8 cellular contexts compared by ENCODE assay signal in genomic region chr2:180979086-180979934, GRCh38. TPM values are rescaled to one million over a fixed set of nuclear protein-coding genes. Genes with fewer than 3 reads are reported as not detected.
DNase-seq lines count a peak whose midpoint lies in the region; ATAC-seq and TF ChIP-seq lines count a peak whose summit lies in the region.

No MANE protein-coding gene starts in this region.

- peak overlapping the region; percentile 21 for H3K27ac Mint-ChIP-seq in activated CD8-positive, alpha-beta T cell treated with anti-CD3 and anti-CD28 coated beads, Interleukin-2, amount 10 ng/mL, durations not matched to agents 7 days and 5 days

- ATAC-seq in heart left ventricle (no peak), right cardiac atrium (no peak), GM19452 (IDR thresholded peaks at IDR 0.05; ENCODE audit: unreplicated experiment) (no peak), HG03095 (IDR thresholded peaks at IDR 0.05; ENCODE audit: unreplicated experiment) (no peak)
- ATAC-seq in activated CD8-positive, alpha-beta T cell treated with anti-CD3 and anti-CD28 coated beads, Interleukin-2, amount 10 ng/mL, durations not matched to agents 7 days and 5 days, result no peak

- peak overlapping the region; percentile 70 to 91 (median 89) for H3K27ac ChIP-seq in heart left ventricle
- H3K27ac ChIP-seq in right cardiac atrium (ENCODE audit: low read length), result peak overlapping the region; percentile 86

- H3K4me1 Mint-ChIP-seq in activated CD8-positive, alpha-beta T cell treated with anti-CD3 and anti-CD28 coated beads, Interleukin-2, amount 10 ng/mL, durations not matched to agents 7 days and 5 days (ENCODE audit: low read depth), result peaks cover 37% of the 10 kb centered on the region

- TF ChIP-seq CTCF in heart left ventricle (IDR thresholded peaks at IDR 0.05), result no peak

- peaks cover 16% of the 10 kb centered on the region for H3K36me3 Mint-ChIP-seq in activated CD8-positive, alpha-beta T cell treated with anti-CD3 and anti-CD28 coated beads, Interleukin-2, amount 10 ng/mL, durations not matched to agents 7 days and 5 days (ENCODE audit: low read depth)

- no peaks in the 10 kb centered on the region for H3K9me3 ChIP-seq in heart left ventricle
- H3K9me3 ChIP-seq in right cardiac atrium (ENCODE audit: control insufficient read depth, low read length), result no peaks in the 10 kb centered on the region

- H3K36me3 ChIP-seq in heart left ventricle, result peaks cover 0 to 8% (median 0%) of the 10 kb centered on the region in 9 donors

- intact Hi-C loops in heart left ventricle (cut with DNase I) (no loop called here), cardiac septum (cut with DNase I) (no loop called here), right cardiac atrium (cut with DNase I) (no loop called here)

- peaks cover 40% of the 10 kb centered on the region for H3K27me3 Mint-ChIP-seq in activated CD8-positive, alpha-beta T cell treated with anti-CD3 and anti-CD28 coated beads, Interleukin-2, amount 10 ng/mL, durations not matched to agents 7 days and 5 days (ENCODE audit: low read depth)

- WGBS in heart left ventricle, 4 donors, result 40 to 53% (median 42%) methylated on average over 9 of the region's 9 CpGs
- 30% methylated on average over 9 of the region's 9 CpGs for WGBS in right cardiac atrium

- TF ChIP-seq POLR2A in heart left ventricle (IDR thresholded peaks at IDR 0.05), result no peak

- DNase-seq in heart left ventricle, result no peak
- no peak for DNase-seq in cardiac septum (ENCODE audit: low spot score)
- DNase-seq in activated CD8-positive, alpha-beta T cell treated with anti-CD3 and anti-CD28 coated beads, Interleukin-2, amount 10 ng/mL, durations not matched to agents 7 days and 5 days, result no peak
- DNase-seq in right cardiac atrium, result peak in 1 of 3 donors; percentile 20
- DNase-seq in skeletal muscle cell (ENCODE audit: low read depth), result no peak
- DNase-seq in NCI-H82 (lab: John Stamatoyannopoulos, UW), result no peak

- no peaks in the 10 kb centered on the region for H3K9me3 Mint-ChIP-seq in activated CD8-positive, alpha-beta T cell treated with anti-CD3 and anti-CD28 coated beads, Interleukin-2, amount 10 ng/mL, durations not matched to agents 7 days and 5 days (ENCODE audit: insufficient read depth)

- no peaks in the 10 kb centered on the region for H3K27me3 ChIP-seq in heart left ventricle
- H3K27me3 ChIP-seq in right cardiac atrium (ENCODE audit: control insufficient read depth, insufficient read depth), result no peaks in the 10 kb centered on the region

- CTCF ChIA-PET in activated CD8-positive, alpha-beta T cell treated with anti-CD3 and anti-CD28 coated beads, Interleukin-2, amount 10 ng/mL, durations not matched to agents 7 days and 5 days (lab: Charles Lee), result interaction anchor here (0.9 to 3.5 kb wide), 17 partner anchors 9 to 856 kb away, joined by 3 to 32 read pairs (median 6); no protein-coding TSS in a partner anchor

- H3K4me3 ChIP-seq in heart left ventricle (peak overlapping the region in 11 of 12 donors; percentile 62 to 86 (median 71)), right cardiac atrium (ENCODE audit: low read length) (peak overlapping the region; percentile 99), skeletal muscle cell (ENCODE audit: low read depth, low read length) (peak overlapping the region; percentile 51)

- peak overlapping the region; percentile 59 for H3K4me3 Mint-ChIP-seq in activated CD8-positive, alpha-beta T cell treated with anti-CD3 and anti-CD28 coated beads, Interleukin-2, amount 10 ng/mL, durations not matched to agents 7 days and 5 days

- POLR2A ChIA-PET in activated CD8-positive, alpha-beta T cell treated with anti-CD3 and anti-CD28 coated beads, Interleukin-2, amount 10 ng/mL, durations not matched to agents 7 days and 5 days (lab: Charles Lee), result interaction anchor here (1.3 to 1.5 kb wide), 2 partner anchors 12 to 69 kb away, joined by 3 read pairs; no protein-coding TSS in a partner anchor

- peaks cover 0 to 39% (median 27%) of the 10 kb centered on the region in 12 donors for H3K4me1 ChIP-seq in heart left ventricle
- H3K4me1 ChIP-seq in right cardiac atrium (ENCODE audit: control insufficient read depth, insufficient read depth, low read length), result no peaks in the 10 kb centered on the region

RNA-seq across cellular contexts. Expression of gene UBE2E3, which starts 1.1 kb away (rescaled TPM):
- total RNA-seq in heart left ventricle, result 10 to 100 TPM; 47.6 to 61.9 (median 52.0) TPM
- 10 to 100 TPM; 27.0 to 66.5 TPM for polyA plus RNA-seq in heart left ventricle
- total RNA-seq in cardiac septum, result 41.0 TPM
- total RNA-seq in activated CD8-positive, alpha-beta T cell treated with anti-CD3 and anti-CD28 coated beads, Interleukin-2, amount 10 ng/mL, durations not matched to agents 7 days and 5 days, result 10 to 100 TPM; 28.4 to 36.7 TPM
- total RNA-seq in right cardiac atrium, result 10 to 100 TPM; 51.4 to 61.2 (median 58.9) TPM
- polyA plus RNA-seq in right cardiac atrium, result 52.3 TPM
